In the genomic region with DNA sequence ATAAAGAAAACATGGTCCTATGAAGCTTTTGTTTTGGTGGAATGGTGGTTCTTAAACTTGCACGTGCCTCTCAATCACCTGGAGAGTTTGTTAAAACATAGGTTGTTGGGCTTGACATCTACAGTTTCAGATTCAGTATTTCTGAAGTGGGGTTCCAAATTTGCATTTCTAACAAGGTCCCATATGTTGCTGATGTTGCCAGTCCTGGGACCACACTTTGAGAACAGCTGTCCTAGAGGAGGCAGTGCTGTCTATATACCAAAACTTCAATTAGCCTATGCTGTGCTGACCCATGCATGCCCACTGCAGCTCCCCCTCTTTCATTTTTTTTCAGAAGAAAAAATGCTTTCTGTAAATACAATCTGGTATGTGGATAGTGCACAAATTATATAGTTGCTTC, we compare ENCODE assay signal across 17 cellular contexts. TPM values are rescaled to one million over a fixed set of nuclear protein-coding genes. Genes with fewer than 3 reads are reported as not detected.
DNase-seq lines count a peak whose midpoint lies in the region; ATAC-seq and TF ChIP-seq lines count a peak whose summit lies in the region.
"Had no signal": no experiment of that assay in that cellular context is flagged by ENCODE, and none has a peak within 500 bp of the region (broad histone marks: within the 10 kb centered on the region; RNA-seq: fewer than 3 reads in every experiment).

No MANE protein-coding gene starts in this region.

- no peak overlapping the region for H3K4me3 ChIP-seq in epithelial cell of proximal tubule (ENCODE audit: low read depth, low read length)
- H3K4me3 ChIP-seq: coronary artery, vagina had no signal

- DNase-seq in M059J (ENCODE audit: low read depth) (peak; percentile 28), epithelial cell of proximal tubule (ENCODE audit: low read depth) (no peak), NCI-H2227 treated with DMSO at 0.1 percent for 48 hours (lab: John Stamatoyannopoulos, UW) (no peak)
- DNase-seq in stimulated activated CD8-positive, alpha-beta memory T cell treated with anti-CD3 and anti-CD28 coated beads, Interleukin-4, amount 100 ng/mL, for 48 hours = no peak
- DNase-seq: activated CD8-positive, alpha-beta memory T cell treated with anti-CD3 and anti-CD28 coated beads for 24 hours; activated T-cell treated with anti-CD3 and anti-CD28 coated beads, Interleukin-2, amount 50 U/mL, for 72 hours; Caco-2; NCI-H1694 treated with DMSO at 0.1 percent for 48 hours; NCI-H510A treated with DMSO at 0.1 percent for 48 hours; SIG-M5; stimulated activated CD4-positive, alpha-beta T cell treated with anti-CD3 and anti-CD28 coated beads, Interleukin-2, amount 100 ng/mL, for 48 hours had no signal

- ATAC-seq in GM18520 (IDR thresholded peaks at IDR 0.05; ENCODE audit: unreplicated experiment) (peak; percentile 50), GM21717 (IDR thresholded peaks at IDR 0.05; ENCODE audit: unreplicated experiment) (peak; percentile 79), HG02870 (IDR thresholded peaks at IDR 0.05; ENCODE audit: unreplicated experiment) (no peak)
- ATAC-seq: activated T-cell treated with anti-CD3 and anti-CD28 coated beads, Interleukin-2, amount 50 U/mL, for 72 hours; natural killer cell treated with Interleukin-12 subunit alpha and Interleukin-12 subunit beta and Interleukin-15 and Interleukin-18, amount 100 ng/mL, for 72 hours had no signal

- peak; percentile 3 for TF ChIP-seq CTCF in epithelial cell of proximal tubule (conservative IDR thresholded peaks at IDR 0.05; ENCODE audit: low read depth, low read length)

RNA-seq across cellular contexts. Expression of gene ALCAM, which starts 31.3 kb away (rescaled TPM):
- 176 and 223 TPM in 2 replicates for total RNA-seq in M059J (2014; rRNA removed; shearing (Covaris generic))
- 121 and 166 TPM in 2 replicates for total RNA-seq in epithelial cell of proximal tubule
